8 cellular contexts compared by ENCODE assay signal in genomic region chr16:85556456-85557082, GRCh38. TPM values are rescaled to one million over a fixed set of nuclear protein-coding genes. Genes with fewer than 3 reads are reported as not detected.
A peak's percentile ranks its signal among the peaks of the same experiment; 100 is the strongest.
DNase-seq lines count a peak whose midpoint lies in the region; TF ChIP-seq lines count a peak whose summit lies in the region.

No MANE protein-coding gene starts in this region.

- CTCF ChIA-PET in mammary epithelial cell (lab: Charles Lee; ENCODE audit: low non-redundant PET) = interaction anchor here (1.1 kb wide), 1 partner anchor 161 kb away, joined by 4 read pairs; no protein-coding TSS in a partner anchor

- H3K27me3 Mint-ChIP-seq in IgD-negative memory B cell = no peaks in the 10 kb centered on the region

- peak overlapping the region; percentile 44 for H3K27ac ChIP-seq in mammary epithelial cell (ENCODE audit: insufficient read depth, low read depth, low read length)

- H3K4me1 Mint-ChIP-seq in IgD-negative memory B cell = peaks cover 23 to 30% (median 30%) of the 10 kb centered on the region in 3 donors

- peak overlapping the region; percentile 94 to 99 (median 96) for H3K4me3 Mint-ChIP-seq in IgD-negative memory B cell

- no peaks in the 10 kb centered on the region for H3K9me3 ChIP-seq in mammary epithelial cell (replicated peaks; ENCODE audit: insufficient read depth, low read length)

- intact Hi-C loops in mammary epithelial cell (cut with micrococcal nuclease) = loop anchor here (1.0 to 10.0 kb wide), 4 partner anchors 54 to 184 kb away; no protein-coding TSS in a partner anchor

- H3K4me2 ChIP-seq in mammary epithelial cell (ENCODE audit: insufficient read depth, low read depth, low read length) = peak overlapping the region; percentile 97

- no peaks in the 10 kb centered on the region for H3K36me3 ChIP-seq in mammary epithelial cell (ENCODE audit: insufficient read depth, low read length)

- dilution Hi-C loops in mammary epithelial cell (cut with HindIII; ENCODE audit: low sequenced_read_pairs) = no loop called here

- H3K36me3 Mint-ChIP-seq in IgD-negative memory B cell = no peaks in the 10 kb centered on the region

- TF ChIP-seq CTCF in GM10266 (IDR thresholded peaks at IDR 0.05; ENCODE audit: control insufficient read depth, insufficient read depth, low read depth, missing control alignments) (no peak), mammary epithelial cell (conservative IDR thresholded peaks at IDR 0.05 in 1 of 2, IDR thresholded peaks at IDR 0.05 in 1 of 2; ENCODE audit: extremely low read depth in 1 of 2, insufficient read depth in 1 of 2, low read depth in 1 of 2, low read length in 2 of 2) (no peak)

- no TSS peak for BruUV-seq in mammary epithelial cell (replicated peaks; lab: Mats Ljungman, UMichigan)

- no peaks in the 10 kb centered on the region for H3K27me3 ChIP-seq in mammary epithelial cell (ENCODE audit: insufficient read depth, low read length)

- peaks cover 43% of the 10 kb centered on the region for H3K79me2 ChIP-seq in mammary epithelial cell (ENCODE audit: insufficient read depth, low read length)

- WGBS in mammary epithelial cell (ENCODE audit: low coverage, missing lambda C conversion rate) = no CpG with 5 or more reads among the region's 65 CpGs

- peaks cover 0 to 2% (median 0%) of the 10 kb centered on the region in 3 donors for H3K9me3 Mint-ChIP-seq in IgD-negative memory B cell

- H3K4me1 ChIP-seq in mammary epithelial cell (ENCODE audit: insufficient read depth, low read length) = peaks cover 22% of the 10 kb centered on the region

- H3K4me3 ChIP-seq in mammary epithelial cell (replicated peaks in 1 of 3; ENCODE audit: insufficient read depth in 1 of 3, low read depth in 2 of 3, low read length in 3 of 3) = peak overlapping the region; percentile 67 to 96 (median 74)

- in situ Hi-C loops in mammary epithelial cell (cut with MboI; ENCODE audit: low sequenced_read_pairs in 2 of 2) = no loop called here

- DNase-seq in GM10266 (ENCODE audit: extremely low spot score) (peak; percentile 86), UCSD-AML1 (lab: John Stamatoyannopoulos, UW; ENCODE audit: unreplicated experiment) (peak; percentile 75), mammary epithelial cell (peak; percentile 25), left kidney (ENCODE audit: low read depth, low spot score) (peak; percentile 86), KG1 (lab: John Stamatoyannopoulos, UW) (no peak), inferior parietal cortex (ENCODE audit: extremely low spot score) (no peak)
- peak; percentile 55 to 59 for DNase-seq in stimulated activated CD8-positive, alpha-beta memory T cell treated with anti-CD3 and anti-CD28 coated beads, Interleukin-7, amount 100 ng/mL, for 4 hours (ENCODE audit: low read depth in 2 of 2)

- H4K20me1 ChIP-seq in mammary epithelial cell (ENCODE audit: insufficient read depth, low read length) = no peaks in the 10 kb centered on the region

- H3K27ac Mint-ChIP-seq in IgD-negative memory B cell = peak overlapping the region in 2 of 3 donors; percentile 99

- H2AFZ ChIP-seq in mammary epithelial cell (ENCODE audit: low read depth, low read length) = peak overlapping the region; percentile 88

- H3K9ac ChIP-seq in mammary epithelial cell (ENCODE audit: insufficient read depth, low read length) = peak overlapping the region; percentile 81

RNA-seq across cellular contexts. Expression of gene GSE1, which starts 56.6 kb away (rescaled TPM):
- polyA plus RNA-seq in IgD-negative memory B cell = 7.3 TPM
- 10 to 100 TPM; 19.3 to 24.3 TPM for total RNA-seq in mammary epithelial cell
- 5.2 TPM for polyA plus RNA-seq in mammary epithelial cell
- polyA minus RNA-seq in mammary epithelial cell = 8.5 TPM

Comparison
In these comparisons a context has a peak if more than half of its experiments do, and no peak if none do; other contexts are left out.
1. DNase-seq: peak in GM10266 (single experiment), UCSD-AML1 (single experiment), mammary epithelial cell (single experiment), left kidney (single experiment) and stimulated activated CD8-positive, alpha-beta memory T cell treated with anti-CD3 and anti-CD28 coated beads, Interleukin-7, amount 100 ng/mL, for 4 hours (2 of 2); none in KG1 (single experiment) and inferior parietal cortex (single experiment).